32 cellular contexts compared by ENCODE assay signal in the genomic region with DNA sequence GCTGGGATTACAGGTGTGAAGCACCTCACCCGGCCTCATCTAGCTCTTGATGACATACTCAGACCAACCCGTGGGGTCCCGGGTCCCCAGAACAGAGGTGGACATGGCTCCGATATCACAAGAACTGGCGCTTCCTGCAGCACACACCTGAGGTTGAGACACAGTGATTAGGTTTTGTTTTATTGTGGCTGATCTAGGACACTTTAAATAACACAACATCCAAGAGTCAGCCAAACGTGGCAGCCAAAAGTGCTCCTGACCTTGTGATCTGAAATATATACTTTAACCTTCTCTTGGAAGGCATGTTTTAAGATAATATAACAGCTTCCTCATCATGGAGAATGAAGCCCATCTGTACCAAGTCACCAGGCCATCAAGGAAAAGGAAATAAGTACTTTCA.
DNase-seq lines count a peak whose midpoint lies in the region; ATAC-seq and TF ChIP-seq lines count a peak whose summit lies in the region.
"Had no signal": no experiment of that assay in that cellular context is flagged by ENCODE, and none has a peak within 500 bp of the region (broad histone marks: within the 10 kb centered on the region; RNA-seq: fewer than 3 reads in every experiment).

No MANE protein-coding gene starts in this region.

- no peak overlapping the region for H2BK12ac ChIP-seq in H9 (ENCODE audit: insufficient read length, low read depth, low read length)

- no peaks in the 10 kb centered on the region for H3K79me1 ChIP-seq in H9 (ENCODE audit: insufficient read depth, low read depth, low read length, poor library complexity, severe bottlenecking)

- H3K4me1 ChIP-seq in BLaER1: peaks cover 10% of the 10 kb centered on the region
- H3K4me1 ChIP-seq in H9 (ENCODE audit: insufficient read depth, low read length): no peaks in the 10 kb centered on the region
- peaks cover 0 to 6% of the 10 kb centered on the region in 2 donors for H3K4me1 ChIP-seq in gastrocnemius medialis
- H3K4me1 ChIP-seq: A549, BE2C, Caco-2 had no signal

- H2AK5ac ChIP-seq in H9 (ENCODE audit: insufficient read length, low read length): no peak overlapping the region

- H3K27ac ChIP-seq in BLaER1: peak overlapping the region; percentile 25; the same call in 1 of the 2 replicates
- no peak overlapping the region for H3K27ac ChIP-seq in H9 (ENCODE audit: insufficient read length, low read depth, low read length)
- H3K27ac ChIP-seq in gastrocnemius medialis: peak overlapping the region in 2 of 4 donors; percentile 54
- H3K27ac ChIP-seq: 22Rv1; A549; BLaER1 treated with 17β-estradiol and CSF1 and Interleukin-3, amounts not matched to agents 10 nM and 100 nM; C4-2B had no signal

- in situ Hi-C loops in gastrocnemius medialis (cut with MboI; ENCODE audit: low sequenced_read_pairs in 4 of 4) (no loop called here), KBM-7 (cut with MboI; ENCODE audit: low pct_unique_long_range_greater_than_20kb, low sequenced_read_pairs) (no loop called here)

- intact Hi-C loops in gastrocnemius medialis (cut with DNase I; ENCODE audit: low total_unique reads): no loop called here

- no peak overlapping the region for H3T11ph ChIP-seq in H9 (ENCODE audit: low read length)

- H3K79me2 ChIP-seq in H9 (ENCODE audit: insufficient read depth, low read length): no peaks in the 10 kb centered on the region

- no peak for TF ChIP-seq CTCF in H9 (conservative IDR thresholded peaks at IDR 0.05)
- no peak for TF ChIP-seq CTCF in gastrocnemius medialis (IDR thresholded peaks at IDR 0.05 in 4 of 5, conservative IDR thresholded peaks at IDR 0.05 in 1 of 5)

- peaks cover 9 to 12% of the 10 kb centered on the region in 2 experiments; a peak in 3 of 5 replicates for H3K9me3 Mint-ChIP-seq in H9

- H4K8ac ChIP-seq in H9 (replicated peaks; ENCODE audit: insufficient read length, low read depth, low read length): no peak overlapping the region

- H3K23me2 ChIP-seq in H9 (ENCODE audit: insufficient read length, low read depth, low read length, poor library complexity, severe bottlenecking): no peaks in the 10 kb centered on the region

- H3K23ac ChIP-seq in H9 (ENCODE audit: insufficient read length, low read depth, low read length): no peak overlapping the region

- H3K36me3 Mint-ChIP-seq in H9 (ENCODE audit: insufficient read depth in 1 of 3, low read depth in 3 of 3): peaks cover 9 to 34% (median 11%) of the 10 kb centered on the region in 3 experiments

- no peak overlapping the region for H3K4me3 Mint-ChIP-seq in H9
- H3K4me3 Mint-ChIP-seq: B cell; CD14-positive monocyte; CD4-positive, alpha-beta memory T cell; CD4-positive, alpha-beta T cell; CD4-positive, CD25-positive, alpha-beta regulatory T cell; CD8-positive, alpha-beta memory T cell; CD8-positive, alpha-beta T cell had no signal

- no peak for DNase-seq in H9
- DNase-seq in gastrocnemius medialis: no peak
- DNase-seq in KBM-7: no peak
- no peak for DNase-seq in NCI-H2227 (lab: John Stamatoyannopoulos, UW; ENCODE audit: unreplicated experiment)
- no peak for DNase-seq in GM19240 (ENCODE audit: insufficient read length, low spot score)
- DNase-seq: 8988T; ACHN; AML-193; BE2C; C1 segment of cervical spinal cord; Caco-2; Calu3; CD4-positive, alpha-beta memory T cell; CD4-positive, alpha-beta T cell; CD4-positive, CD25-positive, alpha-beta regulatory T cell; CD8-positive, alpha-beta memory T cell; CD8-positive, alpha-beta T cell; COR-L47; DMS 273 treated with DMSO at 0.1 percent for 48 hours; DMS153; DMS53; DMS79; DMS79 treated with DMSO at 0.1 percent for 48 hours; DND-41; EL had no signal

- no peak overlapping the region for H2BK120ac ChIP-seq in H9 (ENCODE audit: low read depth, low read length, poor library complexity, severe bottlenecking)

- peaks cover 0 to 3% of the 10 kb centered on the region in 2 experiments; a peak in 1 of 4 replicates for H3K4me1 Mint-ChIP-seq in H9
- H3K4me1 Mint-ChIP-seq: B cell; CD14-positive monocyte; CD8-positive, alpha-beta memory T cell had no signal

- H2BK20ac ChIP-seq in H9 (ENCODE audit: low read depth, low read length, poor library complexity, severe bottlenecking): no peak overlapping the region

- no peak for TF ChIP-seq POLR2A in gastrocnemius medialis (IDR thresholded peaks at IDR 0.05)

- H3K56ac ChIP-seq in H9 (ENCODE audit: insufficient read length, low read depth, low read length): no peak overlapping the region

- H3K18ac ChIP-seq in H9 (ENCODE audit: insufficient read length, low read depth, low read length): no peak overlapping the region

- H4K20me1 ChIP-seq in BLaER1 (peaks cover 25% of the 10 kb centered on the region; the same call in 1 of the 2 replicates), H9 (ENCODE audit: control insufficient read depth, insufficient read depth, insufficient read length) (no peaks in the 10 kb centered on the region)

- no peak overlapping the region for H3K14ac ChIP-seq in H9 (ENCODE audit: insufficient read depth, low read length)

- H3K9me3 ChIP-seq in BLaER1 (peaks cover 25% of the 10 kb centered on the region), H9 (ENCODE audit: control insufficient read depth, low read depth, low read length) (no peaks in the 10 kb centered on the region), gastrocnemius medialis (no peaks in the 10 kb centered on the region)
- H3K9me3 ChIP-seq: A549, BE2C, Caco-2 had no signal

- peak overlapping the region in 2 of 3 experiments; percentile 52 to 64; a peak in 2 of 7 replicates for H3K27ac Mint-ChIP-seq in H9
- H3K27ac Mint-ChIP-seq: B cell; CD4-positive, alpha-beta T cell; CD4-positive, CD25-positive, alpha-beta regulatory T cell; CD8-positive, alpha-beta memory T cell; CD8-positive, alpha-beta T cell had no signal

- no CpG with 5 or more reads among the region's 6 CpGs for WGBS in H9 (ENCODE audit: extremely low coverage, insufficient read length, low lambda C conversion rate)

- no peak overlapping the region for H2BK15ac ChIP-seq in H9 (ENCODE audit: low read depth, low read length)

- no peak overlapping the region for H2AFZ ChIP-seq in H9 (ENCODE audit: low read length)

- H2BK5ac ChIP-seq in H9 (ENCODE audit: insufficient read length, low read length): no peak overlapping the region

- H3K4me3 ChIP-seq in BLaER1 (no peak overlapping the region), gastrocnemius medialis (no peak overlapping the region)
- H3K4me3 ChIP-seq: A549; BLaER1 treated with 17β-estradiol and CSF1 and Interleukin-3, amounts not matched to agents 10 nM and 100 nM had no signal

- no peak overlapping the region for H4K5ac ChIP-seq in H9 (ENCODE audit: insufficient read length, low read depth, low read length)

- H3K4me2 ChIP-seq in BLaER1: peak overlapping the region; percentile 43; the same call in 1 of the 2 replicates
- H3K4me2 ChIP-seq in H9 (ENCODE audit: insufficient read depth, insufficient read length, low read length): no peak overlapping the region
- H3K4me2 ChIP-seq: A549 had no signal

- H3K9ac ChIP-seq in BLaER1: no peak overlapping the region
- no peak overlapping the region for H3K9ac ChIP-seq in H9 (ENCODE audit: extremely low read depth, insufficient read length, low read length)
- H3K9ac ChIP-seq: BLaER1 treated with 17β-estradiol and CSF1 and Interleukin-3, amounts not matched to agents 10 nM and 100 nM had no signal

- H3K27me3 Mint-ChIP-seq in H9 (ENCODE audit: low read depth): no peaks in the 10 kb centered on the region; the same call in 1 of the 2 replicates
- H3K27me3 Mint-ChIP-seq: B cell; CD4-positive, alpha-beta memory T cell; CD4-positive, alpha-beta T cell; CD4-positive, CD25-positive, alpha-beta regulatory T cell; CD8-positive, alpha-beta memory T cell had no signal

- peak; percentile 62 to 82 for ATAC-seq in gastrocnemius medialis
- ATAC-seq: A549; CD8-positive, alpha-beta T cell had no signal

- H3K36me3 ChIP-seq in BLaER1: peaks cover 22% of the 10 kb centered on the region
- no peaks in the 10 kb centered on the region for H3K36me3 ChIP-seq in gastrocnemius medialis
- H3K36me3 ChIP-seq: BE2C had no signal

- no peak overlapping the region for H3K4ac ChIP-seq in H9 (ENCODE audit: low read depth, low read length)

- H4K91ac ChIP-seq in H9 (ENCODE audit: insufficient read length, low read depth, low read length): no peak overlapping the region

- H3K27me3 ChIP-seq in BLaER1 (no peaks in the 10 kb centered on the region), H9 (ENCODE audit: insufficient read depth, low read length) (no peaks in the 10 kb centered on the region), gastrocnemius medialis (no peaks in the 10 kb centered on the region)
- H3K27me3 ChIP-seq: BE2C; BLaER1 treated with 17β-estradiol and CSF1 and Interleukin-3, amounts not matched to agents 10 nM and 100 nM had no signal
